19 cellular contexts compared by ENCODE assay signal in genomic region chr4:86848136-86848535, GRCh38. TPM values are rescaled to one million over a fixed set of nuclear protein-coding genes. Genes with fewer than 3 reads are reported as not detected.
DNase-seq lines count a peak whose midpoint lies in the region; ATAC-seq and TF ChIP-seq lines count a peak whose summit lies in the region.
"Had no signal": no experiment of that assay in that cellular context is flagged by ENCODE, and none has a peak within 500 bp of the region (broad histone marks: within the 10 kb centered on the region; RNA-seq: fewer than 3 reads in every experiment).

No MANE protein-coding gene starts in this region.

- no peak overlapping the region for H2AK5ac ChIP-seq in mesendoderm (ENCODE audit: low read length)

- H3K36me3 ChIP-seq in left ventricle myocardium inferior (no peaks in the 10 kb centered on the region), endodermal cell (ENCODE audit: control insufficient read depth, insufficient read depth, low read length) (no peaks in the 10 kb centered on the region), mesendoderm (ENCODE audit: control insufficient read depth, insufficient read depth, low read length) (no peaks in the 10 kb centered on the region), vagina (no peaks in the 10 kb centered on the region), mucosa of descending colon (ENCODE audit: low read depth) (no peaks in the 10 kb centered on the region)

- H3K9me3 ChIP-seq in left ventricle myocardium inferior (replicated peaks) (no peaks in the 10 kb centered on the region), endodermal cell (ENCODE audit: control insufficient read depth, low read length) (no peaks in the 10 kb centered on the region), vagina (no peaks in the 10 kb centered on the region), mucosa of descending colon (no peaks in the 10 kb centered on the region), T-helper 17 cell (ENCODE audit: control insufficient read depth, low read length, poor library complexity, severe bottlenecking) (no peaks in the 10 kb centered on the region)

- no peaks in the 10 kb centered on the region for H3K36me3 Mint-ChIP-seq in endodermal cell (ENCODE audit: low read depth)
- peaks cover 2% of the 10 kb centered on the region for H3K36me3 Mint-ChIP-seq in T-helper 17 cell (ENCODE audit: low read depth)
- H3K36me3 Mint-ChIP-seq in osteocyte (ENCODE audit: unreplicated experiment): no peaks in the 10 kb centered on the region
- H3K36me3 Mint-ChIP-seq: CD8-positive, alpha-beta T cell; naive thymus-derived CD8-positive, alpha-beta T cell had no signal

- H3K9ac ChIP-seq in endodermal cell (ENCODE audit: extremely low read depth, low read length, poor library complexity, severe bottlenecking) (no peak overlapping the region), mesendoderm (ENCODE audit: low read length) (no peak overlapping the region)

- WGBS in endodermal cell (ENCODE audit: insufficient coverage in 1 of 2, insufficient read length in 1 of 2), 2 experiments: 77 to 81% methylated on average over 7 of the region's 7 CpGs
- WGBS in mesendoderm (ENCODE audit: extremely low coverage, insufficient coverage, low lambda C conversion rate): no CpG with 5 or more reads among the region's 7 CpGs

- DNase-seq in left ventricle myocardium inferior (no peak), Right ventricle myocardium superior (no peak), endodermal cell (peak; percentile 57), mesendoderm (peak; percentile 45), vagina (ENCODE audit: extremely low spot score in 2 of 2) (no peak), mucosa of descending colon (no peak), T-helper 17 cell (no peak), osteocyte (ENCODE audit: extremely low spot score, unreplicated experiment) (no peak)
- DNase-seq: activated CD4-positive, alpha-beta T cell treated with anti-CD3 and anti-CD28 coated beads, Interleukin-2, amount 50 U/mL, for 48 hours; activated T-cell treated with anti-CD3 and anti-CD28 coated beads, Interleukin-2, amount 50 U/mL, for 48 hours; CD8-positive, alpha-beta T cell; naive thymus-derived CD8-positive, alpha-beta T cell; NCI-H187 treated with DMSO at 0.1 percent for 48 hours; NCI-H524 treated with DMSO at 0.1 percent for 48 hours; PC-9; stimulated activated CD4-positive, alpha-beta T cell treated with anti-CD3 and anti-CD28 coated beads, Interleukin-1b, Interleukin-23, amount 100 ng/mL, for 48 hours had no signal

- H3K4me3 Mint-ChIP-seq in endodermal cell (no peak overlapping the region), T-helper 17 cell (no peak overlapping the region), osteocyte (ENCODE audit: unreplicated experiment) (no peak overlapping the region)
- H3K4me3 Mint-ChIP-seq: CD8-positive, alpha-beta T cell; naive thymus-derived CD8-positive, alpha-beta T cell had no signal

- no peak overlapping the region for H4K8ac ChIP-seq in mesendoderm (ENCODE audit: low read depth, low read length)

- no peak overlapping the region for H3K23ac ChIP-seq in mesendoderm (ENCODE audit: low read length)

- H3K18ac ChIP-seq in mesendoderm (ENCODE audit: low read length): no peak overlapping the region

- no peaks in the 10 kb centered on the region for H3K27me3 ChIP-seq in left ventricle myocardium inferior (ENCODE audit: low read depth)
- no peaks in the 10 kb centered on the region for H3K27me3 ChIP-seq in endodermal cell (ENCODE audit: control insufficient read depth, insufficient read depth, low read length, poor library complexity, severe bottlenecking)
- no peaks in the 10 kb centered on the region for H3K27me3 ChIP-seq in mesendoderm (ENCODE audit: insufficient read depth, low read length, poor library complexity)
- no peaks in the 10 kb centered on the region for H3K27me3 ChIP-seq in vagina

- no peak overlapping the region for H3K4ac ChIP-seq in mesendoderm (ENCODE audit: low read depth, low read length)

- H3K4me2 ChIP-seq in mesendoderm (ENCODE audit: low read length): no peak overlapping the region
- H3K4me2 ChIP-seq: PC-9 had no signal

- no peak overlapping the region for H3K56ac ChIP-seq in mesendoderm (ENCODE audit: low read length)

- H3K4me3 ChIP-seq in left ventricle myocardium inferior: peak overlapping the region; percentile 43
- H3K4me3 ChIP-seq in endodermal cell (ENCODE audit: low read length): no peak overlapping the region
- H3K4me3 ChIP-seq in mesendoderm (ENCODE audit: low read length): no peak overlapping the region
- H3K4me3 ChIP-seq in vagina: peak overlapping the region; percentile 31 to 32
- no peak overlapping the region for H3K4me3 ChIP-seq in mucosa of descending colon
- H3K4me3 ChIP-seq: PC-9 had no signal

- H2BK5ac ChIP-seq in mesendoderm (ENCODE audit: low read length): no peak overlapping the region

- no peak overlapping the region for H4K5ac ChIP-seq in mesendoderm (ENCODE audit: low read length)

- H3K4me1 ChIP-seq in left ventricle myocardium inferior (peaks cover 31% of the 10 kb centered on the region), endodermal cell (ENCODE audit: control insufficient read depth, insufficient read depth, low read length) (peaks cover 3% of the 10 kb centered on the region), mesendoderm (ENCODE audit: control insufficient read depth, low read depth, low read length) (peaks cover 2% of the 10 kb centered on the region), vagina (peaks cover 41% of the 10 kb centered on the region), mucosa of descending colon (ENCODE audit: low read depth) (no peaks in the 10 kb centered on the region)

- no peak overlapping the region for H2BK15ac ChIP-seq in mesendoderm (replicated peaks; ENCODE audit: low read depth)

- no peak for ATAC-seq in Right ventricle myocardium superior (ENCODE audit: poor library complexity)
- ATAC-seq in mucosa of descending colon: no peak
- ATAC-seq in T-helper 17 cell: no peak
- ATAC-seq: CD8-positive, alpha-beta T cell; left lobe of liver; naive thymus-derived CD8-positive, alpha-beta T cell had no signal

- H3K27ac Mint-ChIP-seq in endodermal cell: no peak overlapping the region
- no peak overlapping the region for H3K27ac Mint-ChIP-seq in T-helper 17 cell
- no peak overlapping the region for H3K27ac Mint-ChIP-seq in osteocyte (ENCODE audit: unreplicated experiment)
- H3K27ac Mint-ChIP-seq: CD8-positive, alpha-beta T cell; naive thymus-derived CD8-positive, alpha-beta T cell had no signal

- intact Hi-C loops in left ventricle myocardium inferior (cut with micrococcal nuclease): no loop called here
- intact Hi-C loops in Right ventricle myocardium superior (cut with DNase I): no loop called here
- intact Hi-C loops in vagina (cut with DNase I): no loop called here
- intact Hi-C loops in mucosa of descending colon (cut with DNase I, micrococcal nuclease): no loop called here

- H3K4me1 Mint-ChIP-seq in endodermal cell (peaks cover 15% of the 10 kb centered on the region), T-helper 17 cell (no peaks in the 10 kb centered on the region), osteocyte (ENCODE audit: unreplicated experiment) (peaks cover 26% of the 10 kb centered on the region)

- H3K27me3 Mint-ChIP-seq in endodermal cell (ENCODE audit: insufficient read depth): no peaks in the 10 kb centered on the region
- H3K27me3 Mint-ChIP-seq in T-helper 17 cell: peaks cover 26% of the 10 kb centered on the region
- H3K27me3 Mint-ChIP-seq in osteocyte (ENCODE audit: unreplicated experiment): peaks cover 2% of the 10 kb centered on the region

- H3K27ac ChIP-seq in left ventricle myocardium inferior (replicated peaks): peak overlapping the region; percentile 59
- no peak overlapping the region for H3K27ac ChIP-seq in endodermal cell (ENCODE audit: low read depth, low read length)
- H3K27ac ChIP-seq in mesendoderm (ENCODE audit: low read depth, low read length): no peak overlapping the region
- H3K27ac ChIP-seq in vagina: peak overlapping the region; percentile 72
- H3K27ac ChIP-seq: PC-9 had no signal

- no peaks in the 10 kb centered on the region for H3K79me1 ChIP-seq in mesendoderm (ENCODE audit: low read length)

- H2BK120ac ChIP-seq in mesendoderm (ENCODE audit: low read depth, low read length): no peak overlapping the region

- no peak for TF ChIP-seq POLR2A in vagina (IDR thresholded peaks at IDR 0.05)

- H3K9me3 Mint-ChIP-seq in endodermal cell: no peaks in the 10 kb centered on the region
- H3K9me3 Mint-ChIP-seq in osteocyte (ENCODE audit: unreplicated experiment): no peaks in the 10 kb centered on the region
- H3K9me3 Mint-ChIP-seq: CD8-positive, alpha-beta T cell; naive thymus-derived CD8-positive, alpha-beta T cell had no signal

- TF ChIP-seq CTCF in left ventricle myocardium inferior (IDR thresholded peaks at IDR 0.05; ENCODE audit: borderline replicate concordance) (no peak), endodermal cell (conservative IDR thresholded peaks at IDR 0.05) (no peak), vagina (IDR thresholded peaks at IDR 0.05) (no peak), mucosa of descending colon (IDR thresholded peaks at IDR 0.05) (no peak), osteocyte (IDR thresholded peaks at IDR 0.05) (no peak)

- no peaks in the 10 kb centered on the region for H3K79me2 ChIP-seq in mesendoderm (ENCODE audit: control insufficient read depth, insufficient read depth, low read length)

RNA-seq across cellular contexts. Expression of gene SLC10A6, which starts 1.0 kb away (rescaled TPM):
- 0.69 TPM for total RNA-seq in left ventricle myocardium inferior
- 0.43 TPM for total RNA-seq in Right ventricle myocardium superior
- not detected for total RNA-seq in endodermal cell
- polyA plus RNA-seq in endodermal cell (2013, experiment 1 of 2): not detected
- polyA plus RNA-seq in endodermal cell (2013, experiment 2 of 2): not detected
- polyA plus RNA-seq in mesendoderm (2013, experiment 1 of 2): not detected
- polyA plus RNA-seq in mesendoderm (2013, experiment 2 of 2): 0.06 TPM
- total RNA-seq in vagina: 28.2 TPM
- under 1 TPM in 2 of 3 donors, not detected in 1; 0.43 to 0.92 TPM for total RNA-seq in mucosa of descending colon
- not detected for total RNA-seq in T-helper 17 cell
- not detected in 2 replicates for total RNA-seq in osteocyte
- total RNA-seq: CD8-positive, alpha-beta T cell; chondrocyte; Daoy; PC-9 had no signal
- polyA plus RNA-seq: naive thymus-derived CD8-positive, alpha-beta T cell had no signal

RNA-seq across cellular contexts. Expression of gene C4orf36, which starts 44.1 kb away (rescaled TPM):
- total RNA-seq in left ventricle myocardium inferior: 0.96 TPM
- 0.59 TPM for total RNA-seq in Right ventricle myocardium superior
- 1 to 10 TPM; 2.2 to 3.7 TPM for total RNA-seq in endodermal cell
- 2.2 TPM for polyA plus RNA-seq in endodermal cell (2013, experiment 1 of 2)
- polyA plus RNA-seq in endodermal cell (2013, experiment 2 of 2): 2.2 TPM
- polyA plus RNA-seq in mesendoderm (2013, experiment 1 of 2): 2.2 TPM
- polyA plus RNA-seq in mesendoderm (2013, experiment 2 of 2): 1.5 TPM
- total RNA-seq in vagina: not detected
- under 1 TPM; 0.67 to 0.96 (median 0.85) TPM for total RNA-seq in mucosa of descending colon
- not detected for total RNA-seq in T-helper 17 cell
- total RNA-seq in osteocyte: 0.44 and 0.51 TPM in 2 replicates
- total RNA-seq: CD8-positive, alpha-beta T cell; left lobe of liver; naive thymus-derived CD8-positive, alpha-beta T cell; PC-9 had no signal
- polyA plus RNA-seq: naive thymus-derived CD8-positive, alpha-beta T cell had no signal

Comparison
In these comparisons a context has a peak if more than half of its experiments do, and no peak if none do; other contexts are left out.
1. DNase-seq: peak in endodermal cell (single experiment) and mesendoderm (single experiment); none in left ventricle myocardium inferior (single experiment), Right ventricle myocardium superior (single experiment), vagina (0 of 2), mucosa of descending colon (0 of 3), T-helper 17 cell (0 of 3) and osteocyte (single experiment).
2. H3K27ac ChIP-seq: peak in left ventricle myocardium inferior (single experiment) and vagina (single experiment); none in endodermal cell (single experiment) and mesendoderm (single experiment).
3. H3K4me3 ChIP-seq: peak in left ventricle myocardium inferior (single experiment) and vagina (2 of 2); none in endodermal cell (single experiment), mesendoderm (single experiment) and mucosa of descending colon (single experiment).
4. RNA of gene SLC10A6, which starts 1.0 kb away (total RNA-seq): 28.2 TPM in vagina (single experiment); 0.69 TPM in left ventricle myocardium inferior (single experiment), 0.43 to 0.92 TPM in mucosa of descending colon, 0.43 TPM in Right ventricle myocardium superior (single experiment), not detected in T-helper 17 cell, not detected in endodermal cell and not detected in osteocyte; every median in the first group is over 10 times any median in the second.